ENCODE assay signal across 8 cellular contexts in the genomic region with DNA sequence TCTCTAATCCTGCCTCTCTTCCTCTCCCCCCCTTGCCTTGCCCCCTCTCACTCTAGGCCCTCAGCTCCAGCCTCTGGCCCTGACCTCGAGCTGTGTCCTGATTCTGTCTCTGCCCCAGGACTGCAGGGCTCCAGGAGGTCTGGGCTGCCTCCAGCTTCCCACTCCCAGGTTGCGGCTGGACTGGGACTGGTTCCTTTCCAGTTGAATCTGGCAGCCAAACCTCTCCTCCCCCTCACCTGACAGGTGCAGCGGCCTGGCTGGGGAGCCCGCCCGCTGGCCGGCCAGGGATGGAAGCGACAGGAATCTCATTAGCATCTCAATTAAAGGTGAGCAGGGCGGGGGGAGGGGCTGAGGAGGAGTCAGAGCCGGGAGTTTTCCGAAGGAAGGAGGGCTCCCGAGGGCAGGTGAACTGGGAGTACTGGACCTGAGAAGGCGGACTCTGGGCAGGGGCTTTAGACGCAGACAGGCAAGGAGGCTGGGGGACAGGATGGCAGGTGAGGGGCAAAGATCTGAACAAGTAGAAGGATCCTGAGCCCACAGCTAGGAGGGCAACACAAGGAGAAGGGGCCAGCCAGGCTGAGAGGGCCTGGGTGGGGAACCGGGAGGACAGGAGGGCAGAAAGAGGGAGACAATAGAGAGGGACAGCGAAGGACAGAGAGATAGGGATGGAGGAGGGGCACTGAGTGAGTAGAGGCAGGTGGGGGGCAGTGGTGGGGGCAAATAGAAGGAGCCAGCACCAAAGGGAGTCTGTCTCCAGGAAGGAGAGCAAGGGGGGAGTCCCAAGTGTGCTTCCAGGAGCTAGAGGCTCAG. TPM values are rescaled to one million over a fixed set of nuclear protein-coding genes. Genes with fewer than 3 reads are reported as not detected.
DNase-seq lines count a peak whose midpoint lies in the region; ATAC-seq and TF ChIP-seq lines count a peak whose summit lies in the region.

A gene (minus strand): TSS at position 295 of the 810 bp plus-strand sequence. CDS start 780 bp downstream, outside the sequence.

- TF ChIP-seq CTCF in Panc1 (IDR thresholded peaks at IDR 0.05), result no peak

- BruUV-seq in Panc1 (replicated peaks; lab: Mats Ljungman, UMichigan), result no TSS peak

- H3K27me3 ChIP-seq in HUES6 (ENCODE audit: control insufficient read depth, insufficient read depth, low read length) (peaks cover 5% of the 10 kb centered on the region; the same call in 1 of the 2 replicates), Panc1 (ENCODE audit: control insufficient read depth, insufficient read depth, low read length) (no peaks in the 10 kb centered on the region)

- no peak for DNase-seq in Panc1 (ENCODE audit: low read depth, low spot score)
- DNase-seq in inferior parietal cortex (ENCODE audit: extremely low spot score), result no peak
- DNase-seq in activated gamma-delta T cell treated with Interleukin-2 at 50 U/mL for 16 hours, result no peak
- no peak for DNase-seq in retina

- peak within 1 kb of the TSS; percentile 80 for H3K27ac ChIP-seq in HUES6 (ENCODE audit: low read depth, low read length)
- H3K27ac ChIP-seq in Panc1 (ENCODE audit: low read length), result peak within 1 kb of the TSS; percentile 95
- peak within 1 kb of the TSS in 20 of 21 experiments; percentile 47 to 92 (median 83) for H3K27ac ChIP-seq in skin epidermis

- no peaks in the 10 kb centered on the region for H3K36me3 ChIP-seq in HUES6 (ENCODE audit: control insufficient read depth, insufficient read depth, low read length)
- no peaks in the 10 kb centered on the region for H3K36me3 ChIP-seq in Panc1 (ENCODE audit: control insufficient read depth, insufficient read depth, low read length)

- POLR2A ChIA-PET in Panc1 (lab: Charles Lee), result no interaction called here

- peak within 1 kb of the TSS; percentile 82 for H3K9ac ChIP-seq in HUES6 (ENCODE audit: low read length)

- H3K9me3 ChIP-seq in HUES6 (ENCODE audit: control insufficient read depth, insufficient read depth, low read depth, low read length), result no peaks in the 10 kb centered on the region
- H3K9me3 ChIP-seq in Panc1 (ENCODE audit: control insufficient read depth, insufficient read depth, low read depth, low read length), result no peaks in the 10 kb centered on the region

- in situ Hi-C loops in Panc1 (cut with HindIII; ENCODE audit: low pct_unique_long_range_greater_than_20kb, low sequenced_read_pairs), result no loop called here

- CTCF ChIA-PET in Panc1 (lab: Charles Lee), result interaction anchor here (1.0 kb wide), 1 partner anchor 49 kb away, joined by 4 read pairs; no protein-coding TSS in a partner anchor

- ATAC-seq in Panc1 (no peak), HG02610 (IDR thresholded peaks at IDR 0.05; ENCODE audit: unreplicated experiment) (no peak)

- peaks cover 52% of the 10 kb centered on the region for H3K4me1 ChIP-seq in HUES6 (ENCODE audit: control insufficient read depth, insufficient read depth, low read length)
- H3K4me1 ChIP-seq in Panc1 (ENCODE audit: control insufficient read depth, insufficient read depth, low read length), result peaks cover 68% of the 10 kb centered on the region

- intact Hi-C loops in Panc1 (cut with micrococcal nuclease; ENCODE audit: unreplicated experiment), result no loop called here

- peak within 1 kb of the TSS; percentile 72 for H3K4me3 ChIP-seq in HUES6 (ENCODE audit: low read depth, low read length)
- H3K4me3 ChIP-seq in Panc1 (ENCODE audit: low read depth in 2 of 2, low read length in 2 of 2), result peak within 1 kb of the TSS; percentile 4 to 18
- peak within 1 kb of the TSS; percentile 57 for H3K4me3 ChIP-seq in iPS-11a (ENCODE audit: low read depth, low read length)
- H3K4me3 ChIP-seq in skin epidermis, result peak within 1 kb of the TSS in 4 of 7 experiments; percentile 1 to 20 (median 12)

RNA-seq across cellular contexts. Expression of the gene that starts here (rescaled TPM):
- total RNA-seq in Panc1 (2021; ENCODE audit: unreplicated experiment), result 17.1 TPM
- 17.2 TPM for polyA plus RNA-seq in Panc1 (2012; ENCODE audit: insufficient read length)

Comparison
In these comparisons a context has a peak if more than half of its experiments do, and no peak if none do; other contexts are left out.
1. H3K4me3 ChIP-seq: peak in every context shown above with its lines; median percentile 72 in HUES6; 57 in iPS-11a; 12 in skin epidermis; 11 in Panc1.